ENCODE assay signal across 8 cellular contexts in genomic region chr7:141551080-141551772, GRCh38. TPM values are rescaled to one million over a fixed set of nuclear protein-coding genes. Genes with fewer than 3 reads are reported as not detected.
DNase-seq lines count a peak whose midpoint lies in the region; ATAC-seq and TF ChIP-seq lines count a peak whose summit lies in the region.

Gene AGK (plus strand): TSS chr7:141551410. CDS start chr7:141555467, 4,057 bp downstream.

- H3K9me3 Mint-ChIP-seq in GM23338: no peaks in the 10 kb centered on the region
- H3K9me3 Mint-ChIP-seq in neural progenitor cell: no peaks in the 10 kb centered on the region

- H4K20me1 ChIP-seq in GM23338 (replicated peaks; ENCODE audit: insufficient read depth): no peaks in the 10 kb centered on the region
- peaks cover 4% of the 10 kb centered on the region for H4K20me1 ChIP-seq in neural progenitor cell (ENCODE audit: low read depth)

- H3K9me3 ChIP-seq in neural progenitor cell (ENCODE audit: low read depth): no peaks in the 10 kb centered on the region

- H3K79me2 ChIP-seq in GM23338 (replicated peaks; ENCODE audit: insufficient read depth) (peaks cover 37% of the 10 kb centered on the region), neural progenitor cell (ENCODE audit: low read depth) (peaks cover 22% of the 10 kb centered on the region)

- H3K4me3 ChIP-seq in GM23338 (peak within 1 kb of the TSS; percentile 88), foreskin fibroblast (ENCODE audit: low read depth in 1 of 2, low read length in 2 of 2) (peak within 1 kb of the TSS; percentile 86 to 93), neural progenitor cell (peak within 1 kb of the TSS; percentile 99)

- H3K36me3 ChIP-seq in GM23338 (ENCODE audit: insufficient read depth) (no peaks in the 10 kb centered on the region), neural progenitor cell (no peaks in the 10 kb centered on the region)

- H2AFZ ChIP-seq in GM23338 (peak within 1 kb of the TSS; percentile 98), neural progenitor cell (replicated peaks) (peak within 1 kb of the TSS; percentile 100)

- H3K27ac Mint-ChIP-seq in GM23338 (no peak within 1 kb of the TSS), neural progenitor cell (peak within 1 kb of the TSS; percentile 89)

- H3K4me3 Mint-ChIP-seq in GM23338 (peak within 1 kb of the TSS; percentile 80), neural progenitor cell (peak within 1 kb of the TSS; percentile 86)

- H3K4me2 ChIP-seq in GM23338: peak within 1 kb of the TSS; percentile 98
- peak within 1 kb of the TSS; percentile 85 for H3K4me2 ChIP-seq in neural progenitor cell

- peak within 1 kb of the TSS; percentile 83 for H3K9ac ChIP-seq in neural progenitor cell

- H3K27me3 ChIP-seq in GM23338 (ENCODE audit: insufficient read depth) (no peaks in the 10 kb centered on the region), neural progenitor cell (no peaks in the 10 kb centered on the region)

- peaks cover 7% of the 10 kb centered on the region; the same call in 1 of the 2 replicates for H3F3A ChIP-seq in GM23338 (replicated peaks; ENCODE audit: low read depth)
- H3F3A ChIP-seq in neural progenitor cell (ENCODE audit: low read depth): peaks cover 27% of the 10 kb centered on the region

- peak within 1 kb of the TSS; percentile 90 for H3K27ac ChIP-seq in GM23338 (ENCODE audit: low read depth)
- H3K27ac ChIP-seq in neural progenitor cell: no peak within 1 kb of the TSS

- H3K27me3 Mint-ChIP-seq in GM23338 (ENCODE audit: insufficient read depth, low read depth, poor library complexity) (peaks cover 5% of the 10 kb centered on the region), neural progenitor cell (ENCODE audit: insufficient read depth, low read depth) (peaks cover 4% of the 10 kb centered on the region)

- H3K4me1 ChIP-seq in GM23338 (ENCODE audit: insufficient read depth): peaks cover 4% of the 10 kb centered on the region
- peaks cover 9% of the 10 kb centered on the region for H3K4me1 ChIP-seq in neural progenitor cell

- peak; percentile 98 for ATAC-seq in GM23338

- H3K4me1 Mint-ChIP-seq in GM23338 (peaks cover 25% of the 10 kb centered on the region), neural progenitor cell (peaks cover 25% of the 10 kb centered on the region)

- no peaks in the 10 kb centered on the region for H3K9me2 ChIP-seq in GM23338 (ENCODE audit: insufficient read depth)

- no peak for TF ChIP-seq CTCF in GM23338 (conservative IDR thresholded peaks at IDR 0.05; ENCODE audit: low read depth in 2 of 2)
- no peak for TF ChIP-seq CTCF in foreskin fibroblast (IDR thresholded peaks at IDR 0.05; ENCODE audit: low read depth, low read length)
- no peak for TF ChIP-seq CTCF in neural progenitor cell (IDR thresholded peaks at IDR 0.05)

- DNase-seq in ELF-1 (ENCODE audit: low read depth, low spot score) (peak; percentile 81), GM23338 (ENCODE audit: low spot score) (peak; percentile 91), Kasumi-1 (lab: John Stamatoyannopoulos, UW) (peak; percentile 68 to 74), SHP77 treated with DMSO at 0.1 percent for 48 hours (lab: John Stamatoyannopoulos, UW) (peak; percentile 66), activated gamma-delta T cell (lab: John Stamatoyannopoulos, UW) (peak; percentile 54), foreskin fibroblast (peak; percentile 67 to 90), neural progenitor cell (ENCODE audit: low spot score) (peak; percentile 87), stromal cell of bone marrow (ENCODE audit: low read depth) (peak; percentile 51)

- peaks cover 20% of the 10 kb centered on the region for H3K36me3 Mint-ChIP-seq in GM23338 (ENCODE audit: low read depth)
- peaks cover 7% of the 10 kb centered on the region for H3K36me3 Mint-ChIP-seq in neural progenitor cell

TF ChIP-seq in GM23338, 12 proteins besides CTCF, POLR2A, EP300 and RAD21 (continues in another document):
- TF ChIP-seq EZH2phosphoT487 (IDR thresholded peaks at IDR 0.05; ENCODE audit: unreplicated experiment) (no peak), ZNF462 (CRISPR knock-in tag; IDR thresholded peaks at IDR 0.05) (no peak), ZNF114 (CRISPR knock-in tag; IDR thresholded peaks at IDR 0.05) (no peak), POLR2AphosphoS5 (IDR thresholded peaks at IDR 0.05; ENCODE audit: low read depth) (peak; percentile 92), CREB1 (CRISPR knock-in tag; IDR thresholded peaks at IDR 0.05; ENCODE audit: low read depth) (peak; percentile 46; the same call in 1 of the 2 replicates), JUNB (IDR thresholded peaks at IDR 0.05; ENCODE audit: unreplicated experiment) (no peak), ZNF331 (CRISPR knock-in tag; IDR thresholded peaks at IDR 0.05; ENCODE audit: low read depth) (no peak), ETS1 (IDR thresholded peaks at IDR 0.05) (peak; percentile 56; the same call in 1 of the 2 replicates), STAT1 (IDR thresholded peaks at IDR 0.05; ENCODE audit: unreplicated experiment) (no peak)

RNA-seq across cellular contexts. Expression of gene AGK, which starts in this region (rescaled TPM):
- 36.6 and 37.9 TPM in 2 replicates for total RNA-seq in GM23338 (2014; rRNA removed; shearing (Covaris generic))
- polyA plus RNA-seq in GM23338 (2016; fragmentation: Nextera tagmentation; extraction: Ambion mirVana): 19.1 and 21.9 TPM in 2 replicates
- total RNA-seq in neural progenitor cell (ENCODE audit: low replicate concordance): 32.7 and 42.6 TPM in 2 replicates
